In genomic region chr18:34976534-34976898, GRCh38 we compare ENCODE assay signal across 8 cellular contexts.
DNase-seq lines count a peak whose midpoint lies in the region; ATAC-seq and TF ChIP-seq lines count a peak whose summit lies in the region.

No MANE protein-coding gene starts in this region.

- TF ChIP-seq CTCF in BJ (IDR thresholded peaks at IDR 0.05; ENCODE audit: insufficient read depth, low read depth, low read length) = no peak
- no peak for TF ChIP-seq CTCF in chondrocyte (IDR thresholded peaks at IDR 0.05)

- no peaks in the 10 kb centered on the region for H3K36me3 ChIP-seq in BJ (ENCODE audit: control insufficient read depth, insufficient read depth, low read length)

- DNase-seq in BJ (ENCODE audit: low read depth) (no peak), chondrocyte (ENCODE audit: low spot score) (no peak), NCI-H2196 treated with DMSO at 0.1 percent for 48 hours (lab: John Stamatoyannopoulos, UW; ENCODE audit: unreplicated experiment) (no peak), NCI-H526 treated with DMSO at 0.1 percent for 48 hours (lab: John Stamatoyannopoulos, UW) (no peak), posterior cingulate gyrus (no peak)
- no peak for DNase-seq in natural killer cell treated with Interleukin-12 subunit alpha and Interleukin-12 subunit beta and Interleukin-15 and Interleukin-18, amount 100 ng/mL, for 72 hours (ENCODE audit: low spot score)

- peaks cover 32% of the 10 kb centered on the region for H3K4me1 Mint-ChIP-seq in chondrocyte (ENCODE audit: low read depth)
- peaks cover 29 to 33% of the 10 kb centered on the region in 2 donors for H3K4me1 Mint-ChIP-seq in natural killer cell treated with Interleukin-12 subunit alpha and Interleukin-12 subunit beta and Interleukin-15 and Interleukin-18, amount 100 ng/mL, for 72 hours (ENCODE audit: low read depth in 2 of 2)

- peak overlapping the region; percentile 82 for H3K4me3 Mint-ChIP-seq in chondrocyte (ENCODE audit: unreplicated experiment)
- H3K4me3 Mint-ChIP-seq in natural killer cell treated with Interleukin-12 subunit alpha and Interleukin-12 subunit beta and Interleukin-15 and Interleukin-18, amount 100 ng/mL, for 72 hours = peak overlapping the region; percentile 97

- CTCF ChIA-PET in BJ (lab: Yijun Ruan, JAX) = no interaction called here

- H3K9me3 Mint-ChIP-seq in chondrocyte (ENCODE audit: low read depth) = peaks cover 3% of the 10 kb centered on the region
- H3K9me3 Mint-ChIP-seq in natural killer cell treated with Interleukin-12 subunit alpha and Interleukin-12 subunit beta and Interleukin-15 and Interleukin-18, amount 100 ng/mL, for 72 hours = no peaks in the 10 kb centered on the region

- no peak overlapping the region for H3K27ac Mint-ChIP-seq in chondrocyte (ENCODE audit: unreplicated experiment)
- no peak overlapping the region for H3K27ac Mint-ChIP-seq in natural killer cell treated with Interleukin-12 subunit alpha and Interleukin-12 subunit beta and Interleukin-15 and Interleukin-18, amount 100 ng/mL, for 72 hours

- POLR2A ChIA-PET in BJ (lab: Charles Lee) = no interaction called here

- peak; percentile 4 for ATAC-seq in HG03280 (IDR thresholded peaks at IDR 0.05; ENCODE audit: unreplicated experiment)
- no peak for ATAC-seq in natural killer cell treated with Interleukin-12 subunit alpha and Interleukin-12 subunit beta and Interleukin-15 and Interleukin-18, amount 100 ng/mL, for 72 hours
- ATAC-seq in HG02571 (IDR thresholded peaks at IDR 0.05; ENCODE audit: unreplicated experiment) = no peak

- intact Hi-C loops in posterior cingulate gyrus (cut with DNase I) = loop anchor here (5.0 to 10.0 kb wide), 2 partner anchors 64 to 92 kb away; no protein-coding TSS in a partner anchor

- peaks cover 18% of the 10 kb centered on the region for H3K27me3 ChIP-seq in BJ (ENCODE audit: control insufficient read depth, insufficient read depth, low read length)

- peak overlapping the region; percentile 58 for H3K4me3 ChIP-seq in BJ (ENCODE audit: low read depth, low read length)

- peaks cover 1% of the 10 kb centered on the region for H3K36me3 Mint-ChIP-seq in chondrocyte (ENCODE audit: low read depth)
- H3K36me3 Mint-ChIP-seq in natural killer cell treated with Interleukin-12 subunit alpha and Interleukin-12 subunit beta and Interleukin-15 and Interleukin-18, amount 100 ng/mL, for 72 hours = no peaks in the 10 kb centered on the region

- peaks cover 1% of the 10 kb centered on the region for H3K27me3 Mint-ChIP-seq in chondrocyte (ENCODE audit: low read depth)
- H3K27me3 Mint-ChIP-seq in natural killer cell treated with Interleukin-12 subunit alpha and Interleukin-12 subunit beta and Interleukin-15 and Interleukin-18, amount 100 ng/mL, for 72 hours = peaks cover 11 to 30% of the 10 kb centered on the region in 2 donors
